ENCODE assay signal across 22 cellular contexts in genomic region chr7:5387711-5388245, GRCh38.
"Had no signal": no experiment of that assay in that cellular context is flagged by ENCODE, and none has a peak within 500 bp of the region (broad histone marks: within the 10 kb centered on the region; RNA-seq: fewer than 3 reads in every experiment).

No MANE protein-coding gene starts in this region.

- H3K4me3 ChIP-seq: body of pancreas, lung, prostate gland, right atrium auricular region, skin epidermis, thoracic aorta had no signal

- H3K27me3 ChIP-seq: body of pancreas, foreskin keratinocyte, right atrium auricular region had no signal

- H3K27me3 Mint-ChIP-seq: activated CD4-positive, alpha-beta memory T cell treated with anti-CD3 and anti-CD28 coated beads, Interleukin-2, amount 10 ng/mL, durations not matched to agents 7 days and 5 days; activated naive CD8-positive, alpha-beta T cell treated with anti-CD3 and anti-CD28 coated beads, Interleukin-2, amount 10 ng/mL, durations not matched to agents 7 days and 5 days; effector memory CD8-positive, alpha-beta T cell had no signal

- DNase-seq: activated CD4-positive, alpha-beta memory T cell treated with anti-CD3 and anti-CD28 coated beads, Interleukin-2, amount 10 ng/mL, durations not matched to agents 7 days and 5 days; activated CD4-positive, alpha-beta T cell treated with anti-CD3 and anti-CD28 coated beads for 48 hours; activated CD4-positive, CD25-positive, alpha-beta regulatory T cell; activated naive CD4-positive, alpha-beta T cell treated with Interleukin-2 at 50 U/mL for 16 hours; activated naive CD8-positive, alpha-beta T cell treated with anti-CD3 and anti-CD28 coated beads, Interleukin-2, amount 10 ng/mL, durations not matched to agents 7 days and 5 days; activated T-cell treated with anti-CD3 and anti-CD28 coated beads, Interleukin-2, amount 50 U/mL, for 1 hour; amygdala; body of pancreas; effector memory CD8-positive, alpha-beta T cell; foreskin keratinocyte; glutamatergic neuron; hippocampal formation; nephron progenitor cell; stimulated activated CD4-positive, alpha-beta T cell treated with anti-CD3 and anti-CD28 coated beads, Interleukin-15, amount 100 ng/mL, for 24 hours; stimulated activated CD4-positive, alpha-beta T cell treated with anti-CD3 and anti-CD28 coated beads, Interleukin-4, amount 100 ng/mL, for 1 hour had no signal

- ATAC-seq: body of pancreas; effector memory CD8-positive, alpha-beta T cell; foreskin keratinocyte; left lobe of liver had no signal

- H3K9me3 ChIP-seq: body of pancreas, prostate gland, right atrium auricular region, thoracic aorta had no signal

- H3K4me1 ChIP-seq: foreskin keratinocyte had no signal

- H3K4me3 Mint-ChIP-seq: activated CD4-positive, alpha-beta memory T cell treated with anti-CD3 and anti-CD28 coated beads, Interleukin-2, amount 10 ng/mL, durations not matched to agents 7 days and 5 days; activated naive CD8-positive, alpha-beta T cell treated with anti-CD3 and anti-CD28 coated beads, Interleukin-2, amount 10 ng/mL, durations not matched to agents 7 days and 5 days; effector memory CD8-positive, alpha-beta T cell; nephron progenitor cell had no signal

- H3K9me3 Mint-ChIP-seq: activated CD4-positive, alpha-beta memory T cell treated with anti-CD3 and anti-CD28 coated beads, Interleukin-2, amount 10 ng/mL, durations not matched to agents 7 days and 5 days; activated naive CD8-positive, alpha-beta T cell treated with anti-CD3 and anti-CD28 coated beads, Interleukin-2, amount 10 ng/mL, durations not matched to agents 7 days and 5 days; activated T-helper 2 cell treated with anti-CD3 and anti-CD28 coated beads, Interferon-gamma antibody, Interleukin-2, Interleukin-4, amounts not matched to agents 10 μg/mL and 5 μg/mL and 100 μg/mL, durations not matched to agents 14 hours and 24 hours and 36 hours; effector memory CD8-positive, alpha-beta T cell; nephron progenitor cell had no signal

- H3K27ac ChIP-seq: body of pancreas, foreskin keratinocyte, prostate gland, right atrium auricular region, skin epidermis, thoracic aorta had no signal

- H3K27ac Mint-ChIP-seq: activated CD4-positive, alpha-beta memory T cell treated with anti-CD3 and anti-CD28 coated beads, Interleukin-2, amount 10 ng/mL, durations not matched to agents 7 days and 5 days; activated naive CD8-positive, alpha-beta T cell treated with anti-CD3 and anti-CD28 coated beads, Interleukin-2, amount 10 ng/mL, durations not matched to agents 7 days and 5 days; activated T-helper 2 cell treated with anti-CD3 and anti-CD28 coated beads, Interferon-gamma antibody, Interleukin-2, Interleukin-4, amounts not matched to agents 10 μg/mL and 5 μg/mL and 100 μg/mL, durations not matched to agents 14 hours and 24 hours and 36 hours; effector memory CD8-positive, alpha-beta T cell had no signal
